2 cellular contexts compared by ENCODE assay signal in the genomic region with DNA sequence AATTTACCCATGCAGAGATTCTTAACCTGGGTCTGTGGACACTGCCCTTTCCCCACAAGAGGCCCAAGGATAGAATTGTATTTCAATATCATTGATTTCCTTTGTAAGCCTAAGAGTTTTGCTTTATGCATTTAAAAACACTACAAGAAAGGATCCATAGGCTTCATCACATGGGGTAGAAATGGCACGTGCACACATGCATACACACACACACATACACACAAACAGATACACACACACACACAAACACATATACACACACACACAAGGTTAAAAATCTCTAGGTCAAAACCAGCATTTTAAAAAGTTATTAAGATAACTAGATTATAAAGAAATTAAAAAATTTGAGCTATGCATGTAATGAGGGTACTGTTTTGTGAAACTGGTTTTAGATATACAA.
TF ChIP-seq lines count a peak whose summit lies in the region.

No MANE protein-coding gene starts in this region.

TF ChIP-seq in IMR-90, 13 proteins besides CTCF, POLR2A, EP300 and RAD21 (continued from another document):
- TF ChIP-seq CHD1 (IDR thresholded peaks at IDR 0.05; ENCODE audit: low read depth, low read length): no peak
- no peak for TF ChIP-seq MAZ (IDR thresholded peaks at IDR 0.05; ENCODE audit: borderline replicate concordance, low read depth, low read length)
- no peak for TF ChIP-seq SMC3 (IDR thresholded peaks at IDR 0.05; ENCODE audit: low read depth, low read length)
- no peak for TF ChIP-seq CEBPB (IDR thresholded peaks at IDR 0.05; ENCODE audit: low read depth, low read length)
- TF ChIP-seq NFE2L2 (IDR thresholded peaks at IDR 0.05; ENCODE audit: low read depth, low read length): no peak
- no peak for TF ChIP-seq FOS (IDR thresholded peaks at IDR 0.05; ENCODE audit: low read depth, low read length)
- TF ChIP-seq RFX5 (IDR thresholded peaks at IDR 0.05; ENCODE audit: low read depth, low read length): no peak
- TF ChIP-seq MXI1 (IDR thresholded peaks at IDR 0.05; ENCODE audit: borderline replicate concordance, low read depth, low read length): no peak
- TF ChIP-seq RCOR1 (IDR thresholded peaks at IDR 0.05; ENCODE audit: insufficient replicate concordance, low read length): no peak
- TF ChIP-seq, protein P1, sequence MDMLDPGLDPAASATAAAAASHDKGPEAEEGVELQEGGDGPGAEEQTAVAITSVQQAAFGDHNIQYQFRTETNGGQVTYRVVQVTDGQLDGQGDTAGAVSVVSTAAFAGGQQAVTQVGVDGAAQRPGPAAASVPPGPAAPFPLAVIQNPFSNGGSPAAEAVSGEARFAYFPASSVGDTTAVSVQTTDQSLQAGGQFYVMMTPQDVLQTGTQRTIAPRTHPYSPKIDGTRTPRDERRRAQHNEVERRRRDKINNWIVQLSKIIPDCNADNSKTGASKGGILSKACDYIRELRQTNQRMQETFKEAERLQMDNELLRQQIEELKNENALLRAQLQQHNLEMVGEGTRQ (IDR thresholded peaks at IDR 0.05; ENCODE audit: low read depth, low read length): no peak

TF ChIP-seq in neural cell, 6 proteins besides CTCF, POLR2A, EP300 and RAD21 (continued from another document):
- no peak for TF ChIP-seq SMC3 (conservative IDR thresholded peaks at IDR 0.05; ENCODE audit: poor library complexity)
- TF ChIP-seq POLR2AphosphoS5 (IDR thresholded peaks at IDR 0.05): no peak
- TF ChIP-seq TAF1 (IDR thresholded peaks at IDR 0.05; ENCODE audit: low read depth): no peak
- TF ChIP-seq EZH2 (IDR thresholded peaks at IDR 0.05; ENCODE audit: borderline replicate concordance, insufficient read depth, low read length, poor library complexity, severe bottlenecking): no peak
TF ChIP-seq in neural cell: peak in this region for 0.
